19 cellular contexts compared by ENCODE assay signal in genomic region chr15:101635944-101636727, GRCh38. TPM values are rescaled to one million over a fixed set of nuclear protein-coding genes. Genes with fewer than 3 reads are reported as not detected.
DNase-seq lines count a peak whose midpoint lies in the region; ATAC-seq and TF ChIP-seq lines count a peak whose summit lies in the region.
"Had no signal": no experiment of that assay in that cellular context is flagged by ENCODE, and none has a peak within 500 bp of the region (broad histone marks: within the 10 kb centered on the region; RNA-seq: fewer than 3 reads in every experiment).

No MANE protein-coding gene starts in this region.

- H3K27me3 ChIP-seq in AG04450 (ENCODE audit: control insufficient read depth, insufficient read depth, low read length) (no peaks in the 10 kb centered on the region), left lung (no peaks in the 10 kb centered on the region)
- no peaks in the 10 kb centered on the region for H3K27me3 ChIP-seq in BLaER1 treated with 17β-estradiol and CSF1 and Interleukin-3, amounts not matched to agents 10 nM and 100 nM

- intact Hi-C loops in left lung (cut with DNase I) = loop anchor here in 1 of 2 donors (5.0 kb wide), 1 partner anchor 334 kb away; no protein-coding TSS in a partner anchor

- ATAC-seq in activated T-helper 17 cell treated with anti-CD3 and anti-CD28 coated beads, Interleukin-2, amount 50 U/mL, for 72 hours (replicated peaks) = no peak
- ATAC-seq in left lung (peak; percentile 24), GM21390 (IDR thresholded peaks at IDR 0.05; ENCODE audit: unreplicated experiment) (no peak), HG02763 (IDR thresholded peaks at IDR 0.05; ENCODE audit: unreplicated experiment) (no peak), GM21786 (IDR thresholded peaks at IDR 0.05; ENCODE audit: unreplicated experiment) (no peak)

- H3K4me3 ChIP-seq in AG04450 (ENCODE audit: low read depth, low read length) = no peak overlapping the region
- H3K4me3 ChIP-seq in BLaER1 treated with 17β-estradiol and CSF1 and Interleukin-3, amounts not matched to agents 10 nM and 100 nM = no peak overlapping the region
- no peak overlapping the region for H3K4me3 ChIP-seq in left lung
- H3K4me3 ChIP-seq: PC-9 had no signal

- no peak for TF ChIP-seq CTCF in AG04450 (IDR thresholded peaks at IDR 0.05; ENCODE audit: low read depth, low read length)
- TF ChIP-seq CTCF in left lung (IDR thresholded peaks at IDR 0.05) = no peak

- H3K4me1 ChIP-seq in BLaER1 treated with 17β-estradiol and CSF1 and Interleukin-3, amounts not matched to agents 10 nM and 100 nM = peaks cover 9 to 32% (median 26%) of the 10 kb centered on the region in 10 experiments
- peaks cover 0 to 8% of the 10 kb centered on the region in 2 donors for H3K4me1 ChIP-seq in left lung

- POLR2A ChIA-PET in AG04450 (lab: Yijun Ruan, JAX) = no interaction called here

- H3K27ac ChIP-seq in AG04450 (ENCODE audit: low read depth, low read length) (peak overlapping the region; percentile 24), left lung (no peak overlapping the region)
- H3K27ac ChIP-seq in BLaER1 treated with 17β-estradiol and CSF1 and Interleukin-3, amounts not matched to agents 10 nM and 100 nM = no peak overlapping the region

- H3K27ac Mint-ChIP-seq in activated T-helper 17 cell treated with anti-CD3 and anti-CD28 coated beads, Interleukin-2, amount 50 U/mL, for 72 hours = peak overlapping the region; percentile 15
- H3K27ac Mint-ChIP-seq: HFFc6 had no signal

- DNase-seq in AG04450 (ENCODE audit: low read depth, low spot score) (no peak), left lung (no peak)
- DNase-seq: ACHN; Calu3; CD4-positive, alpha-beta memory T cell; DMS79; HFFc6; Kasumi-1; NCI-H1105; NCI-H1694; NCI-H2107; NCI-H2227 treated with DMSO at 0.1 percent for 48 hours; NCI-H524; PC-9 had no signal

- peaks cover 51% of the 10 kb centered on the region for H3K36me3 Mint-ChIP-seq in activated T-helper 17 cell treated with anti-CD3 and anti-CD28 coated beads, Interleukin-2, amount 50 U/mL, for 72 hours (ENCODE audit: low read depth)

- H3K9me3 Mint-ChIP-seq in activated T-helper 17 cell treated with anti-CD3 and anti-CD28 coated beads, Interleukin-2, amount 50 U/mL, for 72 hours = no peaks in the 10 kb centered on the region
- H3K9me3 Mint-ChIP-seq: CD4-positive, alpha-beta memory T cell; HFFc6 had no signal

- H3K9me3 ChIP-seq in AG04450 (ENCODE audit: control insufficient read depth, insufficient read depth, low read length) (no peaks in the 10 kb centered on the region), left lung (no peaks in the 10 kb centered on the region)
- H3K9me3 ChIP-seq in BLaER1 treated with 17β-estradiol and CSF1 and Interleukin-3, amounts not matched to agents 10 nM and 100 nM (replicated peaks in 1 of 11) = no peaks in the 10 kb centered on the region

- H3K4me1 Mint-ChIP-seq in activated T-helper 17 cell treated with anti-CD3 and anti-CD28 coated beads, Interleukin-2, amount 50 U/mL, for 72 hours = peaks cover 4% of the 10 kb centered on the region

- H3K9ac ChIP-seq in BLaER1 treated with 17β-estradiol and CSF1 and Interleukin-3, amounts not matched to agents 10 nM and 100 nM = no peak overlapping the region

- peaks cover 0 to 16% (median 5%) of the 10 kb centered on the region in 11 experiments; a peak in 8 of 22 replicates for H4K20me1 ChIP-seq in BLaER1 treated with 17β-estradiol and CSF1 and Interleukin-3, amounts not matched to agents 10 nM and 100 nM

- no peaks in the 10 kb centered on the region for H3K27me3 Mint-ChIP-seq in activated T-helper 17 cell treated with anti-CD3 and anti-CD28 coated beads, Interleukin-2, amount 50 U/mL, for 72 hours
- H3K27me3 Mint-ChIP-seq: CD4-positive, alpha-beta memory T cell had no signal

- no peak overlapping the region for H3K4me3 Mint-ChIP-seq in activated T-helper 17 cell treated with anti-CD3 and anti-CD28 coated beads, Interleukin-2, amount 50 U/mL, for 72 hours
- H3K4me3 Mint-ChIP-seq: CD4-positive, alpha-beta memory T cell; HFFc6 had no signal

- peak overlapping the region in 9 of 11 experiments; percentile 7 to 73 (median 55); a peak in 15 of 22 replicates for H3K4me2 ChIP-seq in BLaER1 treated with 17β-estradiol and CSF1 and Interleukin-3, amounts not matched to agents 10 nM and 100 nM

- CTCF ChIA-PET in AG04450 (lab: Charles Lee) = interaction anchor here (1.5 to 8.8 kb wide), 2 partner anchors 316 to 335 kb away, joined by 3 to 232 read pairs; no protein-coding TSS in a partner anchor

- peaks cover 10 to 25% (median 18%) of the 10 kb centered on the region in 11 experiments; a peak in 19 of 22 replicates for H3K36me3 ChIP-seq in BLaER1 treated with 17β-estradiol and CSF1 and Interleukin-3, amounts not matched to agents 10 nM and 100 nM
- peaks cover 0 to 29% of the 10 kb centered on the region in 2 donors for H3K36me3 ChIP-seq in left lung

RNA-seq across cellular contexts. Expression of gene TM2D3, which starts 16.0 kb away (rescaled TPM):
- 49.0 and 64.2 TPM in 2 replicates for polyA plus RNA-seq in AG04450 (2011; rRNA removed)
- polyA minus RNA-seq in AG04450 (2011; rRNA and poly(A)+ RNA removed) = 40.9 and 49.9 TPM in 2 replicates
- total RNA-seq in activated T-helper 17 cell treated with anti-CD3 and anti-CD28 coated beads, Interleukin-2, amount 50 U/mL, for 72 hours = 10 to 100 TPM; 42.6 to 45.6 TPM
- 10 to 100 TPM; 43.7 to 53.6 TPM for total RNA-seq in left lung
